In the genomic region with DNA sequence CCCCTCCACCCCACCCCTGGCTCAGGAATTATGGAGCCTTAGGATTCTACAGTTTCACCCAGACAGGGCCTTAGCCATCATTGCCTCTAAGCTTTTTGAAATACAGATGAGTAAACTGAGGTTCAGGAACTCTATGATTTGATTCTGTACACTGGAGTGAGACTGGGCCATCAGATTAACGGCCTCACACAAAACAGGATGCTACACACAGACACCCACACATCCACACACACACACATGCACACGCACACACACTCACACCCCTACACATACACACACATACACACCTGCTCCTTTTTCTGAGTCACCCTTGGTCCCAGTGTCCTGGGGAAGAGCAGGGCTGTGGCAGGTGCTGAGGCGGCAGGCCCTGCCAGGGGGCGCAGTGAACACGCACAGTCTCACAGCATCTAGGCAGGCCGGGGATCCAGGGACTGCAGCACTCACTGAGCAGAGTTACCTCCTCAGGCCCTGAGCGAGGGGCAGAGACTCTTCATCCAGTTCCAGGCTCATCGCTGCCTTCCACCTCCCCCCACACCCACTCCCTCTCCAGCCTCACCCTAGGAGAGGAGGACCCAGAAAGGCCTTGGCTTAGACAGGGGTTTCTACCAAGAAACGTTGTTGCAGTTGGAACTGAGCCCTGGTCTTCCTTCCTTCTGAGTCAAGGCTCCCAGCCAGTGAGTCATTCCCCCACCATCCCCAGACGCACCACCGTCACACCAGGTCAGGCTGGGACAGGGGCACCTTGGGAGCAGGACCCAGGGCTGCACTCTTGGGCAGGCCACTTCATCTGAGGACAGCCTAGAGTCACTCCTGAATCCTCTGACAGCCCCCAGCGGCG, we compare ENCODE assay signal across 8 cellular contexts.
DNase-seq lines count a peak whose midpoint lies in the region; ATAC-seq, FAIRE-seq and TF ChIP-seq lines count a peak whose summit lies in the region.

No MANE protein-coding gene starts in this region.

- peak; percentile 84 for FAIRE-seq in keratinocyte (lab: Jason Lieb, UNC)

- DNase-seq in GM04504 (ENCODE audit: low read depth) (peak; percentile 94), MG63 (peak; percentile 94), astrocyte of the spinal cord (ENCODE audit: low read depth, low spot score) (peak; percentile 99), keratinocyte (ENCODE audit: low read depth, low spot score) (peak; percentile 84), tibial artery (peak; percentile 86 to 95), SIG-M5 treated with dmso at 0.1 percent for 504 hours (lab: John Stamatoyannopoulos, UW; ENCODE audit: unreplicated experiment) (no peak)
- no peak for DNase-seq in activated naive CD4-positive, alpha-beta T cell treated with anti-CD3 and anti-CD28 coated beads, Interleukin-2, amount 50 U/mL, for 72 hours (ENCODE audit: low spot score in 2 of 2)
- DNase-seq in stimulated activated CD4-positive, alpha-beta T cell treated with anti-CD3 and anti-CD28 coated beads, Interleukin-4, amount 100 ng/mL, for 24 hours: no peak

- H4K20me1 ChIP-seq in keratinocyte (ENCODE audit: control insufficient read depth, extremely low read depth, insufficient read depth, low read length): no peaks in the 10 kb centered on the region

- H3K4me1 ChIP-seq in keratinocyte (ENCODE audit: control insufficient read depth, extremely low read depth, insufficient read depth, low read length) (peaks cover 41% of the 10 kb centered on the region), tibial artery (peaks cover 8 to 48% (median 35%) of the 10 kb centered on the region in 4 donors)

- no peaks in the 10 kb centered on the region for H3K79me2 ChIP-seq in keratinocyte (ENCODE audit: control insufficient read depth, insufficient read depth, low read length)

- intact Hi-C loops in tibial artery (cut with DNase I; ENCODE audit: low total_unique reads): no loop called here

- peak overlapping the region; percentile 36 for H2AFZ ChIP-seq in keratinocyte (ENCODE audit: control insufficient read depth, low read length)

- H3K9ac ChIP-seq in keratinocyte (ENCODE audit: control insufficient read depth, extremely low read depth, insufficient read depth, low read length): peak overlapping the region; percentile 45

- H3K27ac Mint-ChIP-seq in activated naive CD4-positive, alpha-beta T cell treated with anti-CD3 and anti-CD28 coated beads, Interleukin-2, amount 50 U/mL, for 72 hours: no peak overlapping the region

- dilution Hi-C loops in keratinocyte (cut with MboI; ENCODE audit: extremely low pct_ligation_motif_present, low sequenced_read_pairs): no loop called here

- TF ChIP-seq CTCF in astrocyte of the spinal cord (IDR thresholded peaks at IDR 0.05; ENCODE audit: low read depth, low read length) (peak; percentile 70), keratinocyte (optimal IDR thresholded peaks at IDR 0.05 in 1 of 3, IDR thresholded peaks at IDR 0.05 in 1 of 3, conservative IDR thresholded peaks at IDR 0.05 in 1 of 3; ENCODE audit: extremely low read depth in 1 of 3, insufficient read depth in 2 of 3, low read length in 3 of 3) (peak; percentile 62 to 82 (median 73)), tibial artery (IDR thresholded peaks at IDR 0.05) (peak; percentile 28 to 43)

- ATAC-seq in activated naive CD4-positive, alpha-beta T cell treated with anti-CD3 and anti-CD28 coated beads, Interleukin-2, amount 50 U/mL, for 72 hours: no peak

- no peaks in the 10 kb centered on the region for H3K9me3 Mint-ChIP-seq in activated naive CD4-positive, alpha-beta T cell treated with anti-CD3 and anti-CD28 coated beads, Interleukin-2, amount 50 U/mL, for 72 hours

- peaks cover 2% of the 10 kb centered on the region for H3K9me1 ChIP-seq in keratinocyte (ENCODE audit: control insufficient read depth, extremely low read depth, insufficient read depth, low read length)

- peak overlapping the region; percentile 79 for H3K27ac ChIP-seq in keratinocyte (ENCODE audit: control insufficient read depth, insufficient read depth, low read length)
- peak overlapping the region; percentile 75 to 91 for H3K27ac ChIP-seq in tibial artery

- H3K4me3 ChIP-seq in MG63 (peak overlapping the region; percentile 17), astrocyte of the spinal cord (ENCODE audit: low read depth, low read length) (peak overlapping the region; percentile 34), keratinocyte (ENCODE audit: control insufficient read depth in 2 of 3, extremely low read depth in 1 of 3, insufficient read depth in 2 of 3, low read depth in 1 of 3, low read length in 3 of 3) (peak overlapping the region in 1 of 3 experiments; percentile 26), tibial artery (no peak overlapping the region)

- H3K27me3 ChIP-seq in MG63 (no peaks in the 10 kb centered on the region), keratinocyte (ENCODE audit: control insufficient read depth, extremely low read depth, insufficient read depth, low read length) (no peaks in the 10 kb centered on the region), tibial artery (no peaks in the 10 kb centered on the region)

- H3K4me2 ChIP-seq in keratinocyte (ENCODE audit: control insufficient read depth, extremely low read depth, insufficient read depth, low read depth, low read length): peak overlapping the region; percentile 51

- H3K36me3 Mint-ChIP-seq in activated naive CD4-positive, alpha-beta T cell treated with anti-CD3 and anti-CD28 coated beads, Interleukin-2, amount 50 U/mL, for 72 hours: no peaks in the 10 kb centered on the region

- H3K36me3 ChIP-seq in MG63 (no peaks in the 10 kb centered on the region), keratinocyte (ENCODE audit: control insufficient read depth in 2 of 2, extremely low read depth in 1 of 2, insufficient read depth in 2 of 2, low read length in 2 of 2) (peaks cover 9 to 45% of the 10 kb centered on the region in 2 experiments), tibial artery (no peaks in the 10 kb centered on the region)

- H3K9me3 ChIP-seq in MG63 (no peaks in the 10 kb centered on the region), keratinocyte (ENCODE audit: control insufficient read depth, low read depth, low read length) (no peaks in the 10 kb centered on the region), tibial artery (no peaks in the 10 kb centered on the region)

- in situ Hi-C loops in astrocyte of the spinal cord (cut with HindIII; ENCODE audit: low sequenced_read_pairs): no loop called here

Comparison
In these comparisons a context has a peak if more than half of its experiments do, and no peak if none do; other contexts are left out.
1. DNase-seq: peak in GM04504 (single experiment), MG63 (single experiment), astrocyte of the spinal cord (single experiment), keratinocyte (single experiment) and tibial artery (2 of 2); none in activated naive CD4-positive, alpha-beta T cell treated with anti-CD3 and anti-CD28 coated beads, Interleukin-2, amount 50 U/mL, for 72 hours (0 of 2), SIG-M5 treated with dmso at 0.1 percent for 504 hours (single experiment) and stimulated activated CD4-positive, alpha-beta T cell treated with anti-CD3 and anti-CD28 coated beads, Interleukin-4, amount 100 ng/mL, for 24 hours (single experiment).
2. H3K4me3 ChIP-seq: peak in MG63 (single experiment) and astrocyte of the spinal cord (single experiment); none in tibial artery (0 of 2).
3. Peak in every context shown above with its lines, with median percentiles within 50 percentile points of each other: CTCF ChIP-seq.